1 cellular context compared by ENCODE assay signal in genomic region chr17:19766421-19767270, GRCh38.
TF ChIP-seq lines count a peak whose summit lies in the region.

No MANE protein-coding gene starts in this region.

TF ChIP-seq in WTC11, 78 proteins besides CTCF, POLR2A, EP300 and RAD21 (continued from another document):
- TF ChIP-seq ZNF232 (CRISPR knock-in tag; IDR thresholded peaks at IDR 0.05) (no peak), PRRX2 (CRISPR knock-in tag; IDR thresholded peaks at IDR 0.05) (no peak), NFE2L1 (CRISPR knock-in tag; IDR thresholded peaks at IDR 0.05) (no peak), CDX4 (CRISPR knock-in tag; IDR thresholded peaks at IDR 0.05; ENCODE audit: borderline replicate concordance) (no peak), ZNF423 (CRISPR knock-in tag; IDR thresholded peaks at IDR 0.05) (no peak)
- TF ChIP-seq, protein P1, sequence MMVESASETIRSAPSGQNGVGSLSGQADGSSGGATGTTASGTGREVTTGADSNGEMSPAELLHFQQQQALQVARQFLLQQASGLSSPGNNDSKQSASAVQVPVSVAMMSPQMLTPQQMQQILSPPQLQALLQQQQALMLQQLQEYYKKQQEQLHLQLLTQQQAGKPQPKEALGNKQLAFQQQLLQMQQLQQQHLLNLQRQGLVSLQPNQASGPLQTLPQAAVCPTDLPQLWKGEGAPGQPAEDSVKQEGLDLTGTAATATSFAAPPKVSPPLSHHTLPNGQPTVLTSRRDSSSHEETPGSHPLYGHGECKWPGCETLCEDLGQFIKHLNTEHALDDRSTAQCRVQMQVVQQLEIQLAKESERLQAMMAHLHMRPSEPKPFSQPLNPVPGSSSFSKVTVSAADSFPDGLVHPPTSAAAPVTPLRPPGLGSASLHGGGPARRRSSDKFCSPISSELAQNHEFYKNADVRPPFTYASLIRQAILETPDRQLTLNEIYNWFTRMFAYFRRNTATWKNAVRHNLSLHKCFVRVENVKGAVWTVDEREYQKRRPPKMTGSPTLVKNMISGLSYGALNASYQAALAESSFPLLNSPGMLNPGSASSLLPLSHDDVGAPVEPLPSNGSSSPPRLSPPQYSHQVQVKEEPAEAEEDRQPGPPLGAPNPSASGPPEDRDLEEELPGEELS (CRISPR knock-in tag; IDR thresholded peaks at IDR 0.05): no peak
- TF ChIP-seq, protein P2, sequence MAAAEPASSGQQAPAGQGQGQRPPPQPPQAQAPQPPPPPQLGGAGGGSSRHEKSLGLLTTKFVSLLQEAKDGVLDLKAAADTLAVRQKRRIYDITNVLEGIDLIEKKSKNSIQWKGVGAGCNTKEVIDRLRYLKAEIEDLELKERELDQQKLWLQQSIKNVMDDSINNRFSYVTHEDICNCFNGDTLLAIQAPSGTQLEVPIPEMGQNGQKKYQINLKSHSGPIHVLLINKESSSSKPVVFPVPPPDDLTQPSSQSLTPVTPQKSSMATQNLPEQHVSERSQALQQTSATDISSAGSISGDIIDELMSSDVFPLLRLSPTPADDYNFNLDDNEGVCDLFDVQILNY (CRISPR knock-in tag; IDR thresholded peaks at IDR 0.05): 0 out of 2 replicates have a peak, but pooled peaks have one; percentile 19
- TF ChIP-seq, protein P3, sequence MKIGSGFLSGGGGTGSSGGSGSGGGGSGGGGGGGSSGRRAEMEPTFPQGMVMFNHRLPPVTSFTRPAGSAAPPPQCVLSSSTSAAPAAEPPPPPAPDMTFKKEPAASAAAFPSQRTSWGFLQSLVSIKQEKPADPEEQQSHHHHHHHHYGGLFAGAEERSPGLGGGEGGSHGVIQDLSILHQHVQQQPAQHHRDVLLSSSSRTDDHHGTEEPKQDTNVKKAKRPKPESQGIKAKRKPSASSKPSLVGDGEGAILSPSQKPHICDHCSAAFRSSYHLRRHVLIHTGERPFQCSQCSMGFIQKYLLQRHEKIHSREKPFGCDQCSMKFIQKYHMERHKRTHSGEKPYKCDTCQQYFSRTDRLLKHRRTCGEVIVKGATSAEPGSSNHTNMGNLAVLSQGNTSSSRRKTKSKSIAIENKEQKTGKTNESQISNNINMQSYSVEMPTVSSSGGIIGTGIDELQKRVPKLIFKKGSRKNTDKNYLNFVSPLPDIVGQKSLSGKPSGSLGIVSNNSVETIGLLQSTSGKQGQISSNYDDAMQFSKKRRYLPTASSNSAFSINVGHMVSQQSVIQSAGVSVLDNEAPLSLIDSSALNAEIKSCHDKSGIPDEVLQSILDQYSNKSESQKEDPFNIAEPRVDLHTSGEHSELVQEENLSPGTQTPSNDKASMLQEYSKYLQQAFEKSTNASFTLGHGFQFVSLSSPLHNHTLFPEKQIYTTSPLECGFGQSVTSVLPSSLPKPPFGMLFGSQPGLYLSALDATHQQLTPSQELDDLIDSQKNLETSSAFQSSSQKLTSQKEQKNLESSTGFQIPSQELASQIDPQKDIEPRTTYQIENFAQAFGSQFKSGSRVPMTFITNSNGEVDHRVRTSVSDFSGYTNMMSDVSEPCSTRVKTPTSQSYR (CRISPR knock-in tag; IDR thresholded peaks at IDR 0.05): no peak
